In genomic region chr1:85366391-85366790, GRCh38 we compare ENCODE assay signal across 15 cellular contexts.
DNase-seq lines count a peak whose midpoint lies in the region; ATAC-seq and TF ChIP-seq lines count a peak whose summit lies in the region.
"Had no signal": no experiment of that assay in that cellular context is flagged by ENCODE, and none has a peak within 500 bp of the region (broad histone marks: within the 10 kb centered on the region; RNA-seq: fewer than 3 reads in every experiment).

No MANE protein-coding gene starts in this region.

- H3K9me3 ChIP-seq in heart right ventricle: no peaks in the 10 kb centered on the region
- H3K9me3 ChIP-seq: A549, gastroesophageal sphincter, upper lobe of left lung had no signal

- TF ChIP-seq CTCF in astrocyte of the cerebellum (IDR thresholded peaks at IDR 0.05; ENCODE audit: low read depth, low read length, missing control alignments): no peak
- no peak for TF ChIP-seq CTCF in heart right ventricle (IDR thresholded peaks at IDR 0.05)

- 50 to 55% methylated on average over 2 of the region's 2 CpGs for WGBS in heart right ventricle, 2 donors

- H3K27me3 ChIP-seq in ACC112 (ENCODE audit: insufficient read depth, low read length): no peaks in the 10 kb centered on the region
- H3K27me3 ChIP-seq in heart right ventricle: no peaks in the 10 kb centered on the region
- H3K27me3 ChIP-seq: gastroesophageal sphincter, upper lobe of left lung had no signal

- H3K4me3 ChIP-seq in ACC112 (ENCODE audit: low read depth, low read length) (no peak overlapping the region), astrocyte of the cerebellum (ENCODE audit: low read depth, low read length) (no peak overlapping the region), heart right ventricle (no peak overlapping the region)
- H3K4me3 ChIP-seq: A549, gastroesophageal sphincter, upper lobe of left lung had no signal

- H3K36me3 ChIP-seq in ACC112 (ENCODE audit: insufficient read depth, low read length) (no peaks in the 10 kb centered on the region), heart right ventricle (no peaks in the 10 kb centered on the region)
- H3K36me3 ChIP-seq: gastroesophageal sphincter, upper lobe of left lung had no signal

- in situ Hi-C loops in astrocyte of the cerebellum (cut with HindIII; ENCODE audit: low sequenced_read_pairs): no loop called here

- TF ChIP-seq POLR2A in GM18505 (IDR thresholded peaks at IDR 0.05; ENCODE audit: borderline replicate concordance, extremely low read depth, insufficient read depth, insufficient read length): no peak

- ATAC-seq in Right ventricle myocardium superior (ENCODE audit: poor library complexity) (no peak), GM18505 (IDR thresholded peaks at IDR 0.05; ENCODE audit: unreplicated experiment) (no peak), heart right ventricle (no peak)
- ATAC-seq: gastroesophageal sphincter had no signal

- peak overlapping the region; percentile 19 for H2AFZ ChIP-seq in ACC112 (ENCODE audit: low read length, unreplicated experiment)

- DNase-seq in HS-5 (ENCODE audit: low read depth): peak; percentile 92
- DNase-seq in astrocyte of the cerebellum (ENCODE audit: low read depth): peak; percentile 59
- DNase-seq in iris pigment epithelial cell (ENCODE audit: low read depth): peak; percentile 91
- DNase-seq in Right ventricle myocardium superior: no peak
- no peak for DNase-seq in activated CD8-positive, alpha-beta memory T cell treated with anti-CD3 and anti-CD28 coated beads for 24 hours
- no peak for DNase-seq in heart right ventricle
- DNase-seq: activated CD4-positive, alpha-beta T cell treated with anti-CD3 and anti-CD28 coated beads, Interleukin-2, amount 10 ng/mL, durations not matched to agents 24 days and 14 days; DMS79 treated with DMSO at 0.1 percent for 48 hours; KBM-7; NCI-H2081; upper lobe of left lung had no signal

- H3K4me1 ChIP-seq in ACC112 (ENCODE audit: control insufficient read depth, insufficient read depth, low read length, unreplicated experiment) (peaks cover 44% of the 10 kb centered on the region), heart right ventricle (peaks cover 0 to 20% (median 9%) of the 10 kb centered on the region in 9 donors)

- H3K27ac ChIP-seq in ACC112 (ENCODE audit: low read depth, low read length): peak overlapping the region; percentile 85
- peak overlapping the region in 1 of 10 donors; percentile 49 for H3K27ac ChIP-seq in heart right ventricle
- H3K27ac ChIP-seq: A549, gastroesophageal sphincter, upper lobe of left lung had no signal

- peaks cover 63% of the 10 kb centered on the region for H3K79me2 ChIP-seq in ACC112 (ENCODE audit: control insufficient read depth, insufficient read depth, low read length, unreplicated experiment)

- intact Hi-C loops in Right ventricle myocardium superior (cut with DNase I) (no loop called here), heart right ventricle (cut with DNase I) (no loop called here)

Comparison
In these comparisons a context has a peak if more than half of its experiments do, and no peak if none do; other contexts are left out.
1. DNase-seq: peak in HS-5 (single experiment), astrocyte of the cerebellum (single experiment) and iris pigment epithelial cell (single experiment); none in Right ventricle myocardium superior (single experiment), activated CD8-positive, alpha-beta memory T cell treated with anti-CD3 and anti-CD28 coated beads for 24 hours (single experiment) and heart right ventricle (0 of 2).